In the genomic region with DNA sequence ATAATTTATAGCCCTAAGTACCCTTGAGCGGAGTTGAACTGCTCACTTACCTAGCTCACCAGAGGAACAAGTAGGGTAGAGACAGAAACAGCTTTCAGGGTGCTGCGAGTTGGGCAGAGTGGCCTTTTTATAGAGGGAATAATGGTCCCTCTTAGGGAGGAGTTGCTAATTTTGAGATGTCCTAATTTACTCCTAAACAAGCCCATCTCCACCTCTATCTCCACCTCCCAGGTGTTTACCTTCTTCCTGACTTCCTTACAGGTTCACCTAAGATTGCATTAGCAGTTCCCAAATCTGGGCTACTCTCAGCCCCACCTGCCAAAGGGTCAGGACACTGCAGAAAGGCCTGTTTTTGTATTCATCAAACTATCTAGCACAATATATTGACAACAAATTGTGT, we compare ENCODE assay signal across 33 cellular contexts. TPM values are rescaled to one million over a fixed set of nuclear protein-coding genes. Genes with fewer than 3 reads are reported as not detected.
"Had no signal": no experiment of that assay in that cellular context is flagged by ENCODE, and none has a peak within 500 bp of the region (broad histone marks: within the 10 kb centered on the region; RNA-seq: fewer than 3 reads in every experiment).

A gene (minus strand): TSS at position 101 of the 400 bp plus-strand sequence. CDS start 940 bp downstream, outside the sequence.

- H3K27me3 ChIP-seq: stomach, suprapubic skin, testis, thyroid gland, tibial artery, tibial nerve, transverse colon, upper lobe of left lung, upper lobe of right lung, uterus, vagina had no signal

- H3K27ac Mint-ChIP-seq: stimulated activated effector memory CD8-positive, alpha-beta T cell treated with anti-CD3 and anti-CD28 coated beads, Interleukin-12 subunit alpha, Interleukin-12 subunit beta, amount 100 ng/mL, for 72 hours; stimulated activated memory B cell treated with anti-CD40 and anti-IgM and Interleukin-4, amounts not matched to agents 10 μg/mL and 1 μg/mL and 100 μg/mL, for 72 hours; stimulated activated naive B cell treated with anti-CD40 and anti-IgM and Interleukin-4, amounts not matched to agents 10 μg/mL and 1 μg/mL and 100 μg/mL, for 72 hours; stimulated activated naive CD8-positive, alpha-beta T cell treated with anti-CD3 and anti-CD28 coated beads, Interleukin-15, amount 100 ng/mL, for 72 hours; stimulated activated naive CD8-positive, alpha-beta T cell treated with anti-CD3 and anti-CD28 coated beads, Interleukin-15, Interleukin-2, amounts not matched to agents 100 ng/mL and 50 ng/mL, for 24 hours had no signal

- H3K36me3 ChIP-seq: stomach, suprapubic skin, thoracic aorta, thyroid gland, tibial artery, transverse colon, upper lobe of left lung, upper lobe of right lung, uterus, vagina had no signal

- H3K4me3 Mint-ChIP-seq: stimulated activated effector memory CD8-positive, alpha-beta T cell treated with anti-CD3 and anti-CD28 coated beads, Interleukin-12 subunit alpha, Interleukin-12 subunit beta, amount 100 ng/mL, for 72 hours; stimulated activated memory B cell treated with anti-CD40 and anti-IgM and Interleukin-4, amounts not matched to agents 10 μg/mL and 1 μg/mL and 100 μg/mL, for 72 hours; stimulated activated naive B cell treated with anti-CD40 and anti-IgM and Interleukin-4, amounts not matched to agents 10 μg/mL and 1 μg/mL and 100 μg/mL, for 72 hours; stimulated activated naive CD8-positive, alpha-beta T cell treated with anti-CD3 and anti-CD28 coated beads, Interleukin-15, amount 100 ng/mL, for 72 hours; stimulated activated naive CD8-positive, alpha-beta T cell treated with anti-CD3 and anti-CD28 coated beads, Interleukin-15, Interleukin-2, amounts not matched to agents 100 ng/mL and 50 ng/mL, for 24 hours; type B pancreatic cell had no signal

- H3K27ac ChIP-seq: stomach, suprapubic skin, testis, thoracic aorta, thyroid gland, tibial artery, tibial nerve, transverse colon, upper lobe of left lung, upper lobe of right lung, uterus, vagina had no signal

- H3K4me1 ChIP-seq: stomach, suprapubic skin, testis, thyroid gland, tibial artery, tibial nerve, transverse colon, upper lobe of left lung, upper lobe of right lung, uterus, vagina had no signal

- H3K9me3 ChIP-seq: suprapubic skin, testis, thoracic aorta, thyroid gland, tibial artery, transverse colon, upper lobe of left lung, upper lobe of right lung, uterus, vagina had no signal

- FAIRE-seq: urothelium cell line had no signal

- H3K4me1 Mint-ChIP-seq: stimulated activated effector memory CD8-positive, alpha-beta T cell treated with anti-CD3 and anti-CD28 coated beads, Interleukin-12 subunit alpha, Interleukin-12 subunit beta, amount 100 ng/mL, for 72 hours; stimulated activated memory B cell treated with anti-CD40 and anti-IgM and Interleukin-4, amounts not matched to agents 10 μg/mL and 1 μg/mL and 100 μg/mL, for 72 hours; stimulated activated naive B cell treated with anti-CD40 and anti-IgM and Interleukin-4, amounts not matched to agents 10 μg/mL and 1 μg/mL and 100 μg/mL, for 72 hours; stimulated activated naive CD8-positive, alpha-beta T cell treated with anti-CD3 and anti-CD28 coated beads, Interleukin-15, amount 100 ng/mL, for 72 hours had no signal

- ATAC-seq: stimulated activated effector memory CD8-positive, alpha-beta T cell treated with anti-CD3 and anti-CD28 coated beads, Interleukin-12 subunit alpha, Interleukin-12 subunit beta, amount 100 ng/mL, for 72 hours; stimulated activated memory B cell treated with anti-CD40 and anti-IgM and Interleukin-4, amounts not matched to agents 10 μg/mL and 1 μg/mL and 100 μg/mL, for 72 hours; stimulated activated naive B cell treated with anti-CD40 and anti-IgM and Interleukin-4, amounts not matched to agents 10 μg/mL and 1 μg/mL and 100 μg/mL, for 72 hours; stimulated activated naive CD8-positive, alpha-beta T cell treated with anti-CD3 and anti-CD28 coated beads, Interleukin-15, amount 100 ng/mL, for 72 hours; stimulated activated naive CD8-positive, alpha-beta T cell treated with anti-CD3 and anti-CD28 coated beads, Interleukin-15, Interleukin-2, amounts not matched to agents 100 U/mL and 50 U/mL, for 24 hours; upper lobe of right lung had no signal

- DNase-seq: stimulated activated CD4-positive, alpha-beta T cell treated with anti-CD3 and anti-CD28 coated beads, Interleukin-2, amount 100 ng/mL, for 48 hours; stimulated activated CD4-positive, alpha-beta T cell treated with anti-CD3 and anti-CD28 coated beads, Interleukin-4, amount 100 ng/mL, for 1 hour; stimulated activated CD4-positive, alpha-beta T cell treated with anti-CD3 and anti-CD28 coated beads, Interleukin-4, amount 100 ng/mL, for 24 hours; stimulated activated CD4-positive, alpha-beta T cell treated with anti-CD3 and anti-CD28 coated beads, Interleukin-4, amount 100 ng/mL, for 4 hours; stimulated activated CD8-positive, alpha-beta memory T cell treated with anti-CD3 and anti-CD28 coated beads, Interleukin-4, amount 100 ng/mL, for 48 hours; stimulated activated naive B cell treated with anti-CD40 and anti-IgM and Interleukin-4, amounts not matched to agents 10 μg/mL and 1 μg/mL and 100 μg/mL, for 72 hours; stimulated activated naive CD4-positive, alpha-beta T cell; stimulated activated naive CD4-positive, alpha-beta T cell treated with Interleukin-2 at 50 U/mL for 16 hours; stimulated activated naive CD8-positive, alpha-beta T cell treated with anti-CD3 and anti-CD28 coated beads, Interleukin-15, amount 100 ng/mL, for 72 hours; stimulated activated naive CD8-positive, alpha-beta T cell treated with anti-CD3 and anti-CD28 coated beads, Interleukin-15, Interleukin-2, amounts not matched to agents 100 U/mL and 50 U/mL, for 24 hours; stomach; substantia nigra; testis; thyroid gland; tibial artery; transverse colon; trophoblast cell; upper lobe of left lung; upper lobe of right lung; uterus had no signal

- H3K36me3 Mint-ChIP-seq: stimulated activated effector memory CD8-positive, alpha-beta T cell treated with anti-CD3 and anti-CD28 coated beads, Interleukin-12 subunit alpha, Interleukin-12 subunit beta, amount 100 ng/mL, for 72 hours; stimulated activated memory B cell treated with anti-CD40 and anti-IgM and Interleukin-4, amounts not matched to agents 10 μg/mL and 1 μg/mL and 100 μg/mL, for 72 hours; stimulated activated naive B cell treated with anti-CD40 and anti-IgM and Interleukin-4, amounts not matched to agents 10 μg/mL and 1 μg/mL and 100 μg/mL, for 72 hours; type B pancreatic cell had no signal

- H3K4me3 ChIP-seq: stomach, suprapubic skin, testis, thoracic aorta, thyroid gland, tibial artery, tibial nerve, transverse colon, upper lobe of left lung, upper lobe of right lung, uterus, vagina had no signal

- H3K27me3 Mint-ChIP-seq: stimulated activated naive CD8-positive, alpha-beta T cell treated with anti-CD3 and anti-CD28 coated beads, Interleukin-15, amount 100 ng/mL, for 72 hours; stimulated activated naive CD8-positive, alpha-beta T cell treated with anti-CD3 and anti-CD28 coated beads, Interleukin-15, Interleukin-2, amounts not matched to agents 100 ng/mL and 50 ng/mL, for 24 hours; type B pancreatic cell had no signal

RNA-seq across cellular contexts. Expression of the gene that starts here (rescaled TPM):
- total RNA-seq: subcutaneous adipose tissue, suprapubic skin, temporal lobe, thoracic aorta, thyroid gland, tibial nerve, transverse colon, upper lobe of left lung, upper lobe of right lung, ureter, urinary bladder, vagina had no signal
- polyA plus RNA-seq: stomach, urinary bladder had no signal
